Comparison of ENCODE assay signal across 12 cellular contexts in genomic region chr3:197181751-197182150, GRCh38.
DNase-seq lines count a peak whose midpoint lies in the region; ATAC-seq and TF ChIP-seq lines count a peak whose summit lies in the region.
"Had no signal": no experiment of that assay in that cellular context is flagged by ENCODE, and none has a peak within 500 bp of the region (broad histone marks: within the 10 kb centered on the region; RNA-seq: fewer than 3 reads in every experiment).

No MANE protein-coding gene starts in this region.

- no peaks in the 10 kb centered on the region for H3K27me3 ChIP-seq in gastrocnemius medialis

- no peaks in the 10 kb centered on the region for H3K9me3 ChIP-seq in SK-N-MC (ENCODE audit: low read depth, low read length)
- no peaks in the 10 kb centered on the region for H3K9me3 ChIP-seq in gastrocnemius medialis

- TF ChIP-seq CTCF in gastrocnemius medialis (IDR thresholded peaks at IDR 0.05 in 4 of 5, conservative IDR thresholded peaks at IDR 0.05 in 1 of 5) = no peak

- in situ Hi-C loops in gastrocnemius medialis (cut with MboI; ENCODE audit: low sequenced_read_pairs in 4 of 4) = loop anchor here in 3 of 4 donors (25.0 kb wide), 2 partner anchors 169 to 194 kb away; no protein-coding TSS in a partner anchor

- no peak overlapping the region for H3K9ac ChIP-seq in SK-N-MC (ENCODE audit: insufficient read length)

- H3K4me3 ChIP-seq in SK-N-MC (peak overlapping the region; percentile 37), gastrocnemius medialis (peak overlapping the region in 2 of 4 donors; percentile 2 to 8)
- H3K4me3 ChIP-seq: GM12878 had no signal

- H3K27ac ChIP-seq in SK-N-MC = no peak overlapping the region; the same call in 1 of the 2 replicates
- peak overlapping the region in 3 of 4 donors; percentile 42 to 53 (median 47) for H3K27ac ChIP-seq in gastrocnemius medialis

- peak; percentile 35 for DNase-seq in HuH-7 (ENCODE audit: low spot score)
- no peak for DNase-seq in SK-N-MC (ENCODE audit: low read depth, low spot score)
- peak; percentile 72 for DNase-seq in fibroblast of the conjunctiva (ENCODE audit: low read depth)
- peak; percentile 35 to 58 for DNase-seq in gastrocnemius medialis
- no peak for DNase-seq in ecto neural progenitor cell (ENCODE audit: low spot score)
- DNase-seq: activated naive CD8-positive, alpha-beta T cell treated with anti-CD3 and anti-CD28 coated beads, Interleukin-2, amount 50 U/mL, for 24 hours; endodermal cell; nephron progenitor cell; stimulated activated naive CD4-positive, alpha-beta T cell had no signal

- H3K4me1 ChIP-seq in gastrocnemius medialis = peaks cover 44 to 54% of the 10 kb centered on the region in 2 donors

- no peak for TF ChIP-seq POLR2A in gastrocnemius medialis (IDR thresholded peaks at IDR 0.05)

- ATAC-seq in gastrocnemius medialis = peak; percentile 86 to 97
- no peak for ATAC-seq in HG02642 (IDR thresholded peaks at IDR 0.05; ENCODE audit: poor library complexity, unreplicated experiment)
- ATAC-seq in HG03432 (IDR thresholded peaks at IDR 0.05; ENCODE audit: unreplicated experiment) = no peak
- ATAC-seq: activated naive CD8-positive, alpha-beta T cell treated with anti-CD3 and anti-CD28 coated beads, Interleukin-2, amount 50 U/mL, for 24 hours; GM12878 had no signal

- intact Hi-C loops in gastrocnemius medialis (cut with DNase I; ENCODE audit: low total_unique reads) = loop anchor here (5.0 kb wide), 1 partner anchor 89 kb away; no protein-coding TSS in a partner anchor

- H3K36me3 ChIP-seq in SK-N-MC (ENCODE audit: insufficient read depth, low read length) (no peaks in the 10 kb centered on the region; the same call in 1 of the 2 replicates), gastrocnemius medialis (no peaks in the 10 kb centered on the region)

Comparison
In these comparisons a context has a peak if more than half of its experiments do, and no peak if none do; other contexts are left out.
1. DNase-seq: peak in HuH-7 (single experiment), fibroblast of the conjunctiva (single experiment) and gastrocnemius medialis (2 of 2); none in SK-N-MC (single experiment) and ecto neural progenitor cell (single experiment).
2. ATAC-seq: peak in gastrocnemius medialis (2 of 2); none in HG02642 (single experiment) and HG03432 (single experiment).